Comparison of ENCODE assay signal across 11 cellular contexts in genomic region chr10:119401671-119402395, GRCh38.
DNase-seq lines count a peak whose midpoint lies in the region; ATAC-seq, FAIRE-seq and TF ChIP-seq lines count a peak whose summit lies in the region.
"Had no signal": no experiment of that assay in that cellular context is flagged by ENCODE, and none has a peak within 500 bp of the region (broad histone marks: within the 10 kb centered on the region; RNA-seq: fewer than 3 reads in every experiment).

No MANE protein-coding gene starts in this region.

- no peak overlapping the region for H3K4ac ChIP-seq in H1 (replicated peaks; ENCODE audit: insufficient read length, low read depth, low read length)

- peak; percentile 71 for ATAC-seq in mucosa of descending colon

- H3K27me3 ChIP-seq in ACC112 (ENCODE audit: insufficient read depth, low read length) (no peaks in the 10 kb centered on the region), H1 (replicated peaks in 1 of 4; ENCODE audit: control insufficient read depth in 3 of 4, extremely low read depth in 1 of 4, insufficient read depth in 3 of 4, low read length in 3 of 4) (no peaks in the 10 kb centered on the region; a peak in 1 of 7 replicates), MM.1S (replicated peaks; ENCODE audit: insufficient read depth, low read length) (no peaks in the 10 kb centered on the region)

- no peak overlapping the region for H2BK15ac ChIP-seq in H1 (ENCODE audit: low read length)

- TF ChIP-seq RAD21 in H1 (IDR thresholded peaks at IDR 0.05 in 1 of 2, conservative IDR thresholded peaks at IDR 0.05 in 1 of 2; ENCODE audit: low read depth in 2 of 2, low read length in 2 of 2): no peak

- H2BK20ac ChIP-seq in H1 (ENCODE audit: low read length): no peak overlapping the region

- H3K23me2 ChIP-seq in H1 (ENCODE audit: low read depth, low read length): no peaks in the 10 kb centered on the region

- no peak overlapping the region for H4K91ac ChIP-seq in H1 (replicated peaks; ENCODE audit: insufficient read length, low read length)

- H3K79me2 ChIP-seq in ACC112 (ENCODE audit: control insufficient read depth, insufficient read depth, low read length, unreplicated experiment): no peaks in the 10 kb centered on the region
- no peaks in the 10 kb centered on the region for H3K79me2 ChIP-seq in H1 (ENCODE audit: control insufficient read depth in 1 of 2, insufficient read depth in 2 of 2, low read length in 2 of 2)
- H3K79me2 ChIP-seq in MM.1S (ENCODE audit: low read length): peaks cover 50% of the 10 kb centered on the region

- no peak for TF ChIP-seq CTCF in H1 (IDR thresholded peaks at IDR 0.05; ENCODE audit: control extremely low read depth in 1 of 3, insufficient read depth in 1 of 3, low read depth in 1 of 3, low read length in 3 of 3)
- no peak for TF ChIP-seq CTCF in mucosa of descending colon (IDR thresholded peaks at IDR 0.05)
- TF ChIP-seq CTCF in MM.1S (IDR thresholded peaks at IDR 0.05; ENCODE audit: low read length): no peak

- no peaks in the 10 kb centered on the region for H3K9me2 ChIP-seq in MM.1S (replicated peaks; ENCODE audit: insufficient read depth, low read length)

- H2BK5ac ChIP-seq in H1 (ENCODE audit: low read depth, low read length): no peak overlapping the region; the same call in 1 of the 2 replicates

- no peak overlapping the region for H3K56ac ChIP-seq in H1 (replicated peaks; ENCODE audit: insufficient read length, low read depth, low read length)

- H3K4me2 ChIP-seq in H1 (ENCODE audit: insufficient read depth in 1 of 2, low read depth in 2 of 2, low read length in 2 of 2) (no peak overlapping the region), MM.1S (ENCODE audit: low read depth, low read length) (no peak overlapping the region)

- H2AK5ac ChIP-seq in H1 (ENCODE audit: low read depth, low read length): 0 out of 2 replicates have a peak overlapping the region, but pooled peaks have one; percentile 24

- POLR2A ChIA-PET in H1 (lab: Charles Lee; ENCODE audit: partially characterized antibody): interaction anchor here (1.8 kb wide), 1 partner anchor 12 kb away, joined by 5 read pairs; no protein-coding TSS in a partner anchor

- WGBS in H1 (ENCODE audit: extremely low coverage in 1 of 2, insufficient coverage in 1 of 2, insufficient read length in 1 of 2, insufficient replicate concordance in 2 of 2, low coverage in 1 of 2, low lambda C conversion rate in 2 of 2, missing lambda C conversion rate in 1 of 2), 2 experiments: 89% methylated on average over 14 of the region's 14 CpGs; no CpG with 5 or more reads in 1 of the 2 experiments

- H3K4me1 ChIP-seq in ACC112 (ENCODE audit: control insufficient read depth, insufficient read depth, low read length, unreplicated experiment) (peaks cover 13% of the 10 kb centered on the region), H1 (replicated peaks in 1 of 4; ENCODE audit: control insufficient read depth in 3 of 4, insufficient read depth in 4 of 4, low read length in 3 of 4) (no peaks in the 10 kb centered on the region; a peak in 1 of 7 replicates), mucosa of descending colon (ENCODE audit: low read depth) (no peaks in the 10 kb centered on the region), MM.1S (ENCODE audit: low read length) (peaks cover 5% of the 10 kb centered on the region; the same call in 1 of the 2 replicates)

- 0 out of 2 replicates have a peak overlapping the region, but pooled peaks have one; percentile 29 for H4K8ac ChIP-seq in H1 (ENCODE audit: extremely low read depth, insufficient read depth, low read length)

- H3K36me3 ChIP-seq in ACC112 (ENCODE audit: insufficient read depth, low read length): no peaks in the 10 kb centered on the region
- no peaks in the 10 kb centered on the region; a peak in 2 of 8 replicates for H3K36me3 ChIP-seq in H1 (ENCODE audit: control insufficient read depth in 2 of 4, insufficient read depth in 4 of 4, low read length in 3 of 4)
- no peaks in the 10 kb centered on the region for H3K36me3 ChIP-seq in mucosa of descending colon (ENCODE audit: low read depth)
- H3K36me3 ChIP-seq in MM.1S (replicated peaks; ENCODE audit: insufficient read depth, low read length): no peaks in the 10 kb centered on the region

- H2BK12ac ChIP-seq in H1 (ENCODE audit: low read depth, low read length): no peak overlapping the region

- H4K20me1 ChIP-seq in H1 (replicated peaks in 1 of 2; ENCODE audit: control insufficient read depth in 1 of 2, insufficient read depth in 2 of 2, low read length in 2 of 2): no peaks in the 10 kb centered on the region
- H4K20me1 ChIP-seq in MM.1S (ENCODE audit: insufficient read depth, low read length): peaks cover 4% of the 10 kb centered on the region; the same call in 1 of the 2 replicates

- H3K9me3 ChIP-seq in H1 (ENCODE audit: insufficient read depth in 2 of 2, low read depth in 1 of 2, low read length in 1 of 2) (no peaks in the 10 kb centered on the region), mucosa of descending colon (no peaks in the 10 kb centered on the region), MM.1S (replicated peaks; ENCODE audit: insufficient read depth, low read length) (no peaks in the 10 kb centered on the region)

- no peak overlapping the region for H2BK120ac ChIP-seq in H1 (replicated peaks; ENCODE audit: low read depth, low read length)

- no peak for TF ChIP-seq POLR2A in H1 (IDR thresholded peaks at IDR 0.05; ENCODE audit: control extremely low read depth in 1 of 2, low read depth in 2 of 2, low read length in 2 of 2)
- no peak for TF ChIP-seq POLR2A in GM12891 (IDR thresholded peaks at IDR 0.05; ENCODE audit: low read depth, low read length)

- H3K9ac ChIP-seq in H1 (replicated peaks in 1 of 4; ENCODE audit: extremely low read depth in 1 of 4, low read depth in 3 of 4, low read length in 3 of 4) (no peak overlapping the region), MM.1S (ENCODE audit: low read length) (no peak overlapping the region)

- TF ChIP-seq EP300 in H1 (IDR thresholded peaks at IDR 0.05; ENCODE audit: borderline replicate concordance in 1 of 2, low read depth in 2 of 2, low read length in 2 of 2): no peak

- intact Hi-C loops in mucosa of descending colon (cut with DNase I, micrococcal nuclease): no loop called here

- no peak overlapping the region for H3K23ac ChIP-seq in H1 (ENCODE audit: insufficient read length)

- H3K79me1 ChIP-seq in H1 (ENCODE audit: low read depth, low read length): no peaks in the 10 kb centered on the region

- H3K14ac ChIP-seq in H1 (ENCODE audit: insufficient read length): no peak overlapping the region

- FAIRE-seq in H1 (lab: Jason Lieb, UNC) (no peak), GM12891 (lab: Jason Lieb, UNC) (no peak)

- CTCF ChIA-PET in H1 (lab: Charles Lee; ENCODE audit: partially characterized antibody): interaction anchor here (0.8 to 2.2 kb wide), 13 partner anchors 8 to 218 kb away, joined by 3 to 12 read pairs (median 4); no protein-coding TSS in a partner anchor

- 0 out of 2 replicates have a peak, but pooled peaks cover 2% of the 10 kb centered on the region for H3F3A ChIP-seq in MM.1S (ENCODE audit: insufficient read depth, low read length)

- H3K4me3 ChIP-seq in ACC112 (ENCODE audit: low read depth, low read length) (no peak overlapping the region), H1 (ENCODE audit: extremely low read depth in 1 of 4, insufficient read depth in 2 of 4, low read depth in 3 of 4, low read length in 4 of 4) (no peak overlapping the region), mucosa of descending colon (no peak overlapping the region), MM.1S (ENCODE audit: low read length) (no peak overlapping the region)
- H3K4me3 ChIP-seq: SK-N-MC had no signal

- H4K5ac ChIP-seq in H1 (ENCODE audit: insufficient read length, low read depth, low read length): no peak overlapping the region

- H3K27ac ChIP-seq in ACC112 (ENCODE audit: low read depth, low read length): peak overlapping the region; percentile 84
- H3K27ac ChIP-seq in H1 (ENCODE audit: low read depth, low read length): no peak overlapping the region
- H3K27ac ChIP-seq in MM.1S (ENCODE audit: low read length): no peak overlapping the region
- H3K27ac ChIP-seq: SK-N-MC had no signal

- DNase-seq in NCI-H226: peak; percentile 41
- DNase-seq in H1 (ENCODE audit: low read depth in 1 of 2, low spot score in 2 of 2): no peak
- DNase-seq in mucosa of descending colon: peak in 2 of 3 donors; percentile 48 to 59
- DNase-seq in COLO668 (lab: John Stamatoyannopoulos, UW; ENCODE audit: unreplicated experiment): no peak
- no peak for DNase-seq in cerebellar cortex (ENCODE audit: low spot score)
- DNase-seq in GM12891 (ENCODE audit: insufficient read length, low spot score): no peak
- DNase-seq in MM.1S: no peak
- DNase-seq: Calu3, H9 had no signal

- H2AFZ ChIP-seq in ACC112 (ENCODE audit: low read length, unreplicated experiment) (no peak overlapping the region), H1 (ENCODE audit: low read length) (no peak overlapping the region), MM.1S (ENCODE audit: low read length) (no peak overlapping the region)

- no peak overlapping the region for H3K18ac ChIP-seq in H1 (ENCODE audit: extremely low read depth, low read length)

TF ChIP-seq in H1, 55 proteins besides CTCF, POLR2A, EP300 and RAD21 (continues in another document):
- TF ChIP-seq GABPA (IDR thresholded peaks at IDR 0.05; ENCODE audit: borderline replicate concordance, insufficient read depth, low read length) (no peak), FOSL1 (IDR thresholded peaks at IDR 0.05; ENCODE audit: insufficient read depth, low read depth, low read length) (no peak), RNF2 (IDR thresholded peaks at IDR 0.05; ENCODE audit: borderline replicate concordance, low read depth, low read length, missing control alignments, poor library complexity, severe bottlenecking) (no peak), RBBP5 (IDR thresholded peaks at IDR 0.05; ENCODE audit: borderline replicate concordance, low read depth, low read length) (no peak), ZNF274 (IDR thresholded peaks at IDR 0.05; ENCODE audit: borderline replicate concordance, extremely low read depth, low read length) (no peak), SIRT6 (IDR thresholded peaks at IDR 0.05; ENCODE audit: low read length) (no peak), BACH1 (IDR thresholded peaks at IDR 0.05; ENCODE audit: low read length) (no peak), SIX5 (IDR thresholded peaks at IDR 0.05; ENCODE audit: low read depth, low read length) (no peak)

TF ChIP-seq in GM12891, 5 proteins besides CTCF, POLR2A, EP300 and RAD21:
- TF ChIP-seq TAF1 (IDR thresholded peaks at IDR 0.05; ENCODE audit: low read depth, low read length) (no peak), POU2F2 (IDR thresholded peaks at IDR 0.05; ENCODE audit: low read depth, low read length) (no peak)

Comparison
In these comparisons a context has a peak if more than half of its experiments do, and no peak if none do; other contexts are left out.
1. DNase-seq: peak in NCI-H226 (single experiment) and mucosa of descending colon (2 of 3); none in H1 (0 of 2), COLO668 (single experiment), cerebellar cortex (single experiment), GM12891 (single experiment) and MM.1S (single experiment).